In genomic region chr11:126452718-126453117, GRCh38 we compare ENCODE assay signal across 13 cellular contexts.
DNase-seq lines count a peak whose midpoint lies in the region; ATAC-seq and TF ChIP-seq lines count a peak whose summit lies in the region.
"Had no signal": no experiment of that assay in that cellular context is flagged by ENCODE, and none has a peak within 500 bp of the region (broad histone marks: within the 10 kb centered on the region; RNA-seq: fewer than 3 reads in every experiment).

No MANE protein-coding gene starts in this region.

- no peak overlapping the region for H3K4me3 ChIP-seq in fibroblast of the aortic adventitia (ENCODE audit: low read depth, low read length)
- H3K4me3 ChIP-seq: GM23248, SJSA1 had no signal

- intact Hi-C loops in sciatic nerve (cut with DNase I) = no loop called here
- intact Hi-C loops in activated T-helper 2 cell treated with anti-CD3 and anti-CD28 coated beads, Interferon-gamma antibody, Interleukin-2, Interleukin-4, amounts not matched to agents 10 μg/mL and 5 μg/mL and 100 μg/mL, durations not matched to agents 14 hours and 24 hours and 36 hours (cut with micrococcal nuclease) = no loop called here

- H3K9me3 Mint-ChIP-seq in activated T-helper 2 cell treated with anti-CD3 and anti-CD28 coated beads, Interferon-gamma antibody, Interleukin-2, Interleukin-4, amounts not matched to agents 10 μg/mL and 5 μg/mL and 100 μg/mL, durations not matched to agents 14 hours and 24 hours and 36 hours = peaks cover 15% of the 10 kb centered on the region

- DNase-seq in ELF-1 (ENCODE audit: low read depth, low spot score) (peak; percentile 46), NCI-H82 treated with DMSO at 0.1 percent for 48 hours (lab: John Stamatoyannopoulos, UW; ENCODE audit: unreplicated experiment) (peak; percentile 30), fibroblast of the aortic adventitia (ENCODE audit: low read depth) (peak; percentile 45), sciatic nerve (ENCODE audit: low spot score) (no peak)
- DNase-seq in stimulated activated CD4-positive, alpha-beta T cell treated with anti-CD3 and anti-CD28 coated beads, Interleukin-4, amount 100 ng/mL, for 4 hours = no peak
- no peak for DNase-seq in activated T-helper 2 cell treated with anti-CD3 and anti-CD28 coated beads, Interferon-gamma antibody, Interleukin-2, Interleukin-4, amounts not matched to agents 10 μg/mL and 5 μg/mL and 100 μg/mL, durations not matched to agents 14 hours and 24 hours and 36 hours (ENCODE audit: low spot score)
- DNase-seq: CD4-positive, alpha-beta T cell; GM23248; HFFc6; NCI-H526; OCI-M1 had no signal

- H3K36me3 Mint-ChIP-seq in activated T-helper 2 cell treated with anti-CD3 and anti-CD28 coated beads, Interferon-gamma antibody, Interleukin-2, Interleukin-4, amounts not matched to agents 10 μg/mL and 5 μg/mL and 100 μg/mL, durations not matched to agents 14 hours and 24 hours and 36 hours (ENCODE audit: low read depth) = no peaks in the 10 kb centered on the region

- no peak for TF ChIP-seq CTCF in fibroblast of the aortic adventitia (IDR thresholded peaks at IDR 0.05; ENCODE audit: insufficient read depth, low read length)

- H3K4me1 Mint-ChIP-seq in activated T-helper 2 cell treated with anti-CD3 and anti-CD28 coated beads, Interferon-gamma antibody, Interleukin-2, Interleukin-4, amounts not matched to agents 10 μg/mL and 5 μg/mL and 100 μg/mL, durations not matched to agents 14 hours and 24 hours and 36 hours (ENCODE audit: low read depth) = no peaks in the 10 kb centered on the region

- ATAC-seq in sciatic nerve (peak; percentile 57), HG03457 (IDR thresholded peaks at IDR 0.05; ENCODE audit: unreplicated experiment) (no peak)

- no peak overlapping the region for H3K27ac Mint-ChIP-seq in activated T-helper 2 cell treated with anti-CD3 and anti-CD28 coated beads, Interferon-gamma antibody, Interleukin-2, Interleukin-4, amounts not matched to agents 10 μg/mL and 5 μg/mL and 100 μg/mL, durations not matched to agents 14 hours and 24 hours and 36 hours
- H3K27ac Mint-ChIP-seq: CD4-positive, alpha-beta T cell; HFFc6 had no signal

- no peak overlapping the region for H3K4me3 Mint-ChIP-seq in activated T-helper 2 cell treated with anti-CD3 and anti-CD28 coated beads, Interferon-gamma antibody, Interleukin-2, Interleukin-4, amounts not matched to agents 10 μg/mL and 5 μg/mL and 100 μg/mL, durations not matched to agents 14 hours and 24 hours and 36 hours (ENCODE audit: low read depth)
- H3K4me3 Mint-ChIP-seq: CD4-positive, alpha-beta T cell; HFFc6 had no signal

- no peaks in the 10 kb centered on the region for H3K27me3 Mint-ChIP-seq in activated T-helper 2 cell treated with anti-CD3 and anti-CD28 coated beads, Interferon-gamma antibody, Interleukin-2, Interleukin-4, amounts not matched to agents 10 μg/mL and 5 μg/mL and 100 μg/mL, durations not matched to agents 14 hours and 24 hours and 36 hours (ENCODE audit: low read depth)
- H3K27me3 Mint-ChIP-seq: CD4-positive, alpha-beta T cell had no signal

Comparison
In these comparisons a context has a peak if more than half of its experiments do, and no peak if none do; other contexts are left out.
1. DNase-seq: peak in ELF-1 (single experiment), NCI-H82 treated with DMSO at 0.1 percent for 48 hours (single experiment) and fibroblast of the aortic adventitia (single experiment); none in sciatic nerve (single experiment), stimulated activated CD4-positive, alpha-beta T cell treated with anti-CD3 and anti-CD28 coated beads, Interleukin-4, amount 100 ng/mL, for 4 hours (0 of 2) and activated T-helper 2 cell treated with anti-CD3 and anti-CD28 coated beads, Interferon-gamma antibody, Interleukin-2, Interleukin-4, amounts not matched to agents 10 μg/mL and 5 μg/mL and 100 μg/mL, durations not matched to agents 14 hours and 24 hours and 36 hours (single experiment).